In the genomic region with DNA sequence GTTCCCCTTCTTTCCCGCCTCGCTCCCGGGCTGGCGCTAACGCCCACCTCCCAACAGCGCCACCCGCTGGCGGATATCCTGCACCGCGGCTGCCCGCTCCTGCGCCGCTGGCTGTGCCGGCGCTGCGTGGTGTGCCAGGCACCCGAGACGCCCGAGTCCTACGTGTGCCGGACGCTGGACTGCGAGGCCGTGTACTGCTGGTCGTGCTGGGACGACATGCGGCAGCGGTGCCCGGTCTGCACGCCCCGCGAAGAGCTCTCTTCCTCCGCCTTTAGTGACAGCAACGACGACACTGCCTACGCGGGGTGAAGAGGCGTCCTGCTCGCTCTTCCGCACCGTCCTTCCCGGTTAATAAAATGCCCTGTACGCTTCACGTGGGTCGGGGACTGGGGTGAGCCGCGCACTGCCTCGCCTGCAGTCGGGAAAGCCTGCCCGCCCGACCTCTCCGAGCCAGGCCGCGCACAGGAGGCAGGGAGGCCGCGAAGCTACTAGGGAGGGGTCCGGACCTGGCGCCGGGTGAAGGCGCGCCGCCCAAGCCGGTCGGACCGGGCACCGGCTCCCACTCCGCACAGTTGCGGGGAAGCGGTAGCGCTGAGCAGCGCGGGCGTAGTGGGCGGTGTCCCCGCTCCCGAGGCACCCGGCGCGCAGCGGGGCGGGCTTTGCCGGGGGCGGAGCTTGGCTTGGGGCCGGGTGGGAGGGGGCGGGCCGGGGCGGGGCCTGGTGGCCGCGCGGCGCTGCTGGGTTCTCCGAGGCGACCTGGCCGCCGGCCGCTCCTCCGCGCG, we compare ENCODE assay signal across 7 cellular contexts. TPM values are rescaled to one million over a fixed set of nuclear protein-coding genes. Genes with fewer than 3 reads are reported as not detected.
DNase-seq lines count a peak whose midpoint lies in the region; ATAC-seq, FAIRE-seq and TF ChIP-seq lines count a peak whose summit lies in the region.

A gene with protein sequence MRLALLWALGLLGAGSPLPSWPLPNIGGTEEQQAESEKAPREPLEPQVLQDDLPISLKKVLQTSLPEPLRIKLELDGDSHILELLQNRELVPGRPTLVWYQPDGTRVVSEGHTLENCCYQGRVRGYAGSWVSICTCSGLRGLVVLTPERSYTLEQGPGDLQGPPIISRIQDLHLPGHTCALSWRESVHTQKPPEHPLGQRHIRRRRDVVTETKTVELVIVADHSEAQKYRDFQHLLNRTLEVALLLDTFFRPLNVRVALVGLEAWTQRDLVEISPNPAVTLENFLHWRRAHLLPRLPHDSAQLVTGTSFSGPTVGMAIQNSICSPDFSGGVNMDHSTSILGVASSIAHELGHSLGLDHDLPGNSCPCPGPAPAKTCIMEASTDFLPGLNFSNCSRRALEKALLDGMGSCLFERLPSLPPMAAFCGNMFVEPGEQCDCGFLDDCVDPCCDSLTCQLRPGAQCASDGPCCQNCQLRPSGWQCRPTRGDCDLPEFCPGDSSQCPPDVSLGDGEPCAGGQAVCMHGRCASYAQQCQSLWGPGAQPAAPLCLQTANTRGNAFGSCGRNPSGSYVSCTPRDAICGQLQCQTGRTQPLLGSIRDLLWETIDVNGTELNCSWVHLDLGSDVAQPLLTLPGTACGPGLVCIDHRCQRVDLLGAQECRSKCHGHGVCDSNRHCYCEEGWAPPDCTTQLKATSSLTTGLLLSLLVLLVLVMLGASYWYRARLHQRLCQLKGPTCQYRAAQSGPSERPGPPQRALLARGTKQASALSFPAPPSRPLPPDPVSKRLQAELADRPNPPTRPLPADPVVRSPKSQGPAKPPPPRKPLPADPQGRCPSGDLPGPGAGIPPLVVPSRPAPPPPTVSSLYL (plus strand): TSS at position 757 of the 782 bp plus-strand sequence. CDS start 71 bp downstream, outside the sequence.

- H3K9me3 Mint-ChIP-seq in central memory CD8-positive, alpha-beta T cell: no peaks in the 10 kb centered on the region

- H3K4me1 ChIP-seq in kidney (ENCODE audit: control insufficient read depth in 1 of 2, insufficient read depth in 1 of 2, low read depth in 1 of 2, low read length in 2 of 2): peaks cover 8 to 16% of the 10 kb centered on the region in 2 donors

- peak within 1 kb of the TSS; percentile 83 for H3K4me3 Mint-ChIP-seq in central memory CD8-positive, alpha-beta T cell

- H3K36me3 ChIP-seq in kidney (ENCODE audit: control insufficient read depth in 1 of 2, insufficient read depth in 2 of 2, low read length in 2 of 2): no peaks in the 10 kb centered on the region

- ATAC-seq in GM18498 (IDR thresholded peaks at IDR 0.05; ENCODE audit: unreplicated experiment): peak; percentile 67
- peak; percentile 72 for ATAC-seq in HG02885 (IDR thresholded peaks at IDR 0.05; ENCODE audit: poor library complexity, unreplicated experiment)
- peak; percentile 79 for ATAC-seq in central memory CD8-positive, alpha-beta T cell (replicated peaks; ENCODE audit: extremely low read depth, poor library complexity, severe bottlenecking)

- peaks cover 4% of the 10 kb centered on the region for H3K36me3 Mint-ChIP-seq in central memory CD8-positive, alpha-beta T cell (ENCODE audit: insufficient read depth)

- H3K27me3 Mint-ChIP-seq in central memory CD8-positive, alpha-beta T cell: no peaks in the 10 kb centered on the region

- intact Hi-C loops in kidney (cut with DNase I): no loop called here

- H3K4me3 ChIP-seq in kidney (ENCODE audit: low read length in 2 of 2): peak within 1 kb of the TSS; percentile 73 to 74

- no peaks in the 10 kb centered on the region for H3K9me3 ChIP-seq in kidney (ENCODE audit: control insufficient read depth in 1 of 2, low read length in 2 of 2)

- FAIRE-seq in kidney (lab: Jason Lieb, UNC): no peak

- H3K4me1 Mint-ChIP-seq in central memory CD8-positive, alpha-beta T cell: peaks cover 22% of the 10 kb centered on the region

- peak; percentile 85 for TF ChIP-seq CTCF in kidney (IDR thresholded peaks at IDR 0.05; ENCODE audit: borderline replicate concordance, extremely low read depth, insufficient read depth)

- DNase-seq in NCI-H2171 treated with DMSO at 0.1 percent for 48 hours (lab: John Stamatoyannopoulos, UW) (peak; percentile 53), kidney (peak; percentile 90)
- DNase-seq in activated CD4-positive, CD25-positive, alpha-beta regulatory T cell (lab: John Stamatoyannopoulos, UW): peak; percentile 64 to 70 (median 68)
- DNase-seq in central memory CD8-positive, alpha-beta T cell (ENCODE audit: low spot score in 2 of 2): peak; percentile 57 to 77
- DNase-seq in stimulated activated CD4-positive, alpha-beta T cell treated with anti-CD3 and anti-CD28 coated beads, Interleukin-15, amount 100 ng/mL, for 24 hours: peak; percentile 86

- peak within 1 kb of the TSS; percentile 64 to 80 for H3K9ac ChIP-seq in kidney (ENCODE audit: low read length in 2 of 2)

- H3K27ac ChIP-seq in kidney (ENCODE audit: low read depth in 2 of 2, low read length in 2 of 2): peak within 1 kb of the TSS; percentile 78 to 82

- H3K27ac Mint-ChIP-seq in central memory CD8-positive, alpha-beta T cell (ENCODE audit: low read depth): no peak within 1 kb of the TSS

RNA-seq across cellular contexts. Expression of the gene that starts here (rescaled TPM):
- total RNA-seq in kidney: 152 TPM
- polyA plus RNA-seq in kidney (ENCODE audit: insufficient read depth, low read depth, low replicate concordance): 68.4 TPM

Comparison
In these comparisons a context has a peak if more than half of its experiments do, and no peak if none do; other contexts are left out.
1. Peak in every context shown above with its lines: DNase-seq, ATAC-seq, H3K4me3 ChIP-seq and H3K27ac ChIP-seq.